ENCODE assay signal across 17 cellular contexts in the genomic region with DNA sequence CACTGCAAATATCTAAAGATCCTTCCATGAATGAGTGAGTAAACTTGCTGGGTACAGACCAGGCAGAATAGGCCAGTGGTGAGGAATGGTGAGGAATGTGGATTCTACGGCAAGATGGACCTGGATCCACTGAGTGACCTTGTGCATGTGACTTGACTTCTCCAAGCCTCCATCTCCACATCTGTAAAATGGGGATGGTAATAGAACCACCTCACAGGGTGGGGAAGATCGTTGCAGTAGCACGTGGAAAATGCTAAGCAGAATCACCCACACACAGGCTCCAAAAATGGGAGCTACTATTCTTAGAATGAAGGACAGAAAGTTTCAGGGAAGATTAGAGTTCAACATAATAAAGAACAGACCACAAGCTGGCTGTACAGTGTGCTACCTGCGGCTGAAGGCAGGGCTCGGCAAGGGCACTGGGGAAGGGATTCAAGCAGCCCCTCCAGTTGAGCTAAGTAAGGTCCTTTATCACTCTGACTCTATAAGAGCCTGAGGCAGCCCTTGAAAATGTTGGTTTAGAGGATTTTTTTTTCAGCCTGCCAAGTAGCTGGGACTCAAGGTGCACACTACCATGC. TPM values are rescaled to one million over a fixed set of nuclear protein-coding genes. Genes with fewer than 3 reads are reported as not detected.
DNase-seq lines count a peak whose midpoint lies in the region; ATAC-seq, FAIRE-seq and TF ChIP-seq lines count a peak whose summit lies in the region.
"Had no signal": no experiment of that assay in that cellular context is flagged by ENCODE, and none has a peak within 500 bp of the region (broad histone marks: within the 10 kb centered on the region; RNA-seq: fewer than 3 reads in every experiment).

No MANE protein-coding gene starts in this region.

- H3K27ac ChIP-seq in muscle layer of colon (ENCODE audit: low read depth, low read length) (peak overlapping the region; percentile 81), pancreas (no peak overlapping the region)
- H3K27ac ChIP-seq: colonic mucosa, parathyroid adenoma had no signal

- peaks cover 5% of the 10 kb centered on the region for H3K36me3 Mint-ChIP-seq in activated naive CD8-positive, alpha-beta T cell
- peaks cover 14% of the 10 kb centered on the region for H3K36me3 Mint-ChIP-seq in activated naive CD8-positive, alpha-beta T cell treated with anti-CD3 and anti-CD28 coated beads, Interleukin-2, amount 50 U/mL, for 24 hours (ENCODE audit: low read depth)
- peaks cover 11% of the 10 kb centered on the region for H3K36me3 Mint-ChIP-seq in activated naive CD8-positive, alpha-beta T cell treated with anti-CD3 and anti-CD28 coated beads, Interleukin-2, amount 10 ng/mL, durations not matched to agents 7 days and 5 days
- H3K36me3 Mint-ChIP-seq in type B pancreatic cell: peaks cover 8% of the 10 kb centered on the region

- H3K9me3 Mint-ChIP-seq in activated naive CD8-positive, alpha-beta T cell (ENCODE audit: low read depth): no peaks in the 10 kb centered on the region
- peaks cover 9% of the 10 kb centered on the region for H3K9me3 Mint-ChIP-seq in activated naive CD8-positive, alpha-beta T cell treated with anti-CD3 and anti-CD28 coated beads, Interleukin-2, amount 50 U/mL, for 24 hours
- H3K9me3 Mint-ChIP-seq in activated naive CD8-positive, alpha-beta T cell treated with anti-CD3 and anti-CD28 coated beads, Interleukin-2, amount 10 ng/mL, durations not matched to agents 7 days and 5 days: peaks cover 4% of the 10 kb centered on the region
- H3K9me3 Mint-ChIP-seq in type B pancreatic cell: no peaks in the 10 kb centered on the region

- H3K4me3 Mint-ChIP-seq in activated naive CD8-positive, alpha-beta T cell: no peak overlapping the region
- no peak overlapping the region for H3K4me3 Mint-ChIP-seq in activated naive CD8-positive, alpha-beta T cell treated with anti-CD3 and anti-CD28 coated beads, Interleukin-2, amount 50 U/mL, for 24 hours
- no peak overlapping the region for H3K4me3 Mint-ChIP-seq in activated naive CD8-positive, alpha-beta T cell treated with anti-CD3 and anti-CD28 coated beads, Interleukin-2, amount 10 ng/mL, durations not matched to agents 7 days and 5 days
- no peak overlapping the region for H3K4me3 Mint-ChIP-seq in type B pancreatic cell
- H3K4me3 Mint-ChIP-seq: activated B cell treated with CpG ODN at 0.5 μM for 24 hours had no signal

- POLR2A ChIA-PET in activated naive CD8-positive, alpha-beta T cell treated with anti-CD3 and anti-CD28 coated beads, Interleukin-2, amount 10 ng/mL, durations not matched to agents 7 days and 5 days (lab: Charles Lee): interaction anchor here (0.8 kb wide), 1 partner anchor 17 kb away, joined by 5 read pairs; no protein-coding TSS in a partner anchor

- H3K9me3 ChIP-seq in muscle layer of colon (ENCODE audit: low read length): no peaks in the 10 kb centered on the region
- no peaks in the 10 kb centered on the region for H3K9me3 ChIP-seq in pancreas
- H3K9me3 ChIP-seq: colonic mucosa had no signal

- peaks cover 88% of the 10 kb centered on the region for H3K4me1 ChIP-seq in muscle layer of colon (ENCODE audit: insufficient read depth, low read length)
- peaks cover 11 to 38% (median 12%) of the 10 kb centered on the region in 3 donors for H3K4me1 ChIP-seq in pancreas
- H3K4me1 ChIP-seq: parathyroid adenoma had no signal

- H3K27ac Mint-ChIP-seq in activated naive CD8-positive, alpha-beta T cell: peak overlapping the region; percentile 82
- no peak overlapping the region for H3K27ac Mint-ChIP-seq in activated naive CD8-positive, alpha-beta T cell treated with anti-CD3 and anti-CD28 coated beads, Interleukin-2, amount 50 U/mL, for 24 hours
- peak overlapping the region; percentile 37 for H3K27ac Mint-ChIP-seq in activated naive CD8-positive, alpha-beta T cell treated with anti-CD3 and anti-CD28 coated beads, Interleukin-2, amount 10 ng/mL, durations not matched to agents 7 days and 5 days
- H3K27ac Mint-ChIP-seq in type B pancreatic cell: peak overlapping the region; percentile 39
- H3K27ac Mint-ChIP-seq: activated B cell treated with CpG ODN at 0.5 μM for 24 hours had no signal

- H3K27me3 ChIP-seq in muscle layer of colon (ENCODE audit: control insufficient read depth in 1 of 2, insufficient read depth in 2 of 2, low read length in 2 of 2) (no peaks in the 10 kb centered on the region), pancreas (no peaks in the 10 kb centered on the region)
- H3K27me3 ChIP-seq: colonic mucosa had no signal

- no peak for ATAC-seq in activated naive CD8-positive, alpha-beta T cell treated with anti-CD3 and anti-CD28 coated beads, Interleukin-2, amount 50 U/mL, for 24 hours
- no peak for ATAC-seq in activated naive CD8-positive, alpha-beta T cell treated with anti-CD3 and anti-CD28 coated beads, Interleukin-2, amount 10 ng/mL, durations not matched to agents 7 days and 5 days (ENCODE audit: low read depth)
- ATAC-seq in pancreas: no peak

- H3K27me3 Mint-ChIP-seq in activated naive CD8-positive, alpha-beta T cell: no peaks in the 10 kb centered on the region
- no peaks in the 10 kb centered on the region for H3K27me3 Mint-ChIP-seq in activated naive CD8-positive, alpha-beta T cell treated with anti-CD3 and anti-CD28 coated beads, Interleukin-2, amount 50 U/mL, for 24 hours
- no peaks in the 10 kb centered on the region for H3K27me3 Mint-ChIP-seq in activated naive CD8-positive, alpha-beta T cell treated with anti-CD3 and anti-CD28 coated beads, Interleukin-2, amount 10 ng/mL, durations not matched to agents 7 days and 5 days
- no peaks in the 10 kb centered on the region for H3K27me3 Mint-ChIP-seq in type B pancreatic cell

- H3K36me3 ChIP-seq in muscle layer of colon (ENCODE audit: insufficient read depth, low read length): peaks cover 16% of the 10 kb centered on the region
- no peaks in the 10 kb centered on the region for H3K36me3 ChIP-seq in pancreas
- H3K36me3 ChIP-seq: colonic mucosa had no signal

- WGBS in pancreas, 2 donors: 96% methylated on average over 5 of the region's 5 CpGs

- intact Hi-C loops in pancreas (cut with DNase I): no loop called here

- TF ChIP-seq CTCF in type B pancreatic cell (conservative IDR thresholded peaks at IDR 0.05) (no peak), pancreas (IDR thresholded peaks at IDR 0.05) (no peak)

- no peak for FAIRE-seq in pancreas (lab: Jason Lieb, UNC)

- peak overlapping the region; percentile 3 for H3K9ac ChIP-seq in muscle layer of colon (ENCODE audit: low read length)
- H3K9ac ChIP-seq: parathyroid adenoma had no signal

- peaks cover 83% of the 10 kb centered on the region for H3K4me1 Mint-ChIP-seq in activated naive CD8-positive, alpha-beta T cell (ENCODE audit: low read depth)
- H3K4me1 Mint-ChIP-seq in activated naive CD8-positive, alpha-beta T cell treated with anti-CD3 and anti-CD28 coated beads, Interleukin-2, amount 50 U/mL, for 24 hours: peaks cover 77% of the 10 kb centered on the region
- H3K4me1 Mint-ChIP-seq in activated naive CD8-positive, alpha-beta T cell treated with anti-CD3 and anti-CD28 coated beads, Interleukin-2, amount 10 ng/mL, durations not matched to agents 7 days and 5 days: peaks cover 34% of the 10 kb centered on the region
- H3K4me1 Mint-ChIP-seq in type B pancreatic cell (ENCODE audit: unreplicated experiment): peaks cover 45% of the 10 kb centered on the region
- H3K4me1 Mint-ChIP-seq: activated B cell treated with CpG ODN at 0.5 μM for 24 hours had no signal

- no peak for DNase-seq in activated naive CD8-positive, alpha-beta T cell treated with anti-CD3 and anti-CD28 coated beads, Interleukin-2, amount 50 U/mL, for 24 hours
- DNase-seq in activated naive CD8-positive, alpha-beta T cell treated with anti-CD3 and anti-CD28 coated beads, Interleukin-2, amount 10 ng/mL, durations not matched to agents 7 days and 5 days: no peak
- no peak for DNase-seq in type B pancreatic cell (ENCODE audit: extremely low spot score, unreplicated experiment)
- DNase-seq in pancreas: no peak
- no peak for DNase-seq in NCI-H2107 (lab: John Stamatoyannopoulos, UW)
- DNase-seq in superior temporal gyrus (ENCODE audit: extremely low spot score): no peak
- DNase-seq: activated B cell treated with CpG ODN at 0.5 μM for 24 hours; activated effector memory CD4-positive, alpha-beta T cell treated with Interleukin-2 at 50 U/mL for 16 hours; aorta; colonic mucosa; NCI-H1417; NCI-H69; stimulated activated CD8-positive, alpha-beta memory T cell treated with anti-CD3 and anti-CD28 coated beads, Interleukin-4, amount 100 ng/mL, for 48 hours; T-helper 2 cell had no signal

- H3K4me3 ChIP-seq in muscle layer of colon (ENCODE audit: low read depth in 1 of 2, low read length in 2 of 2): no peak overlapping the region
- no peak overlapping the region for H3K4me3 ChIP-seq in pancreas
- H3K4me3 ChIP-seq: colonic mucosa had no signal

RNA-seq across cellular contexts. Expression of a gene that starts 47.5 kb away (rescaled TPM):
- 10 to 100 TPM; 63.8 to 71.5 TPM for total RNA-seq in activated naive CD8-positive, alpha-beta T cell treated with anti-CD3 and anti-CD28 coated beads, Interleukin-2, amount 10 ng/mL, durations not matched to agents 7 days and 5 days
- total RNA-seq in type B pancreatic cell (ENCODE audit: low replicate concordance) (128 and 176 TPM in 2 replicates), pancreas (100 to 1,000 TPM in 2 of 6 donors, 10 to 100 TPM in 4; 41.4 to 133 (median 50.9) TPM)
- 10 to 100 TPM; 24.4 to 47.3 TPM for polyA plus RNA-seq in pancreas
